19 cellular contexts compared by ENCODE assay signal in the genomic region with DNA sequence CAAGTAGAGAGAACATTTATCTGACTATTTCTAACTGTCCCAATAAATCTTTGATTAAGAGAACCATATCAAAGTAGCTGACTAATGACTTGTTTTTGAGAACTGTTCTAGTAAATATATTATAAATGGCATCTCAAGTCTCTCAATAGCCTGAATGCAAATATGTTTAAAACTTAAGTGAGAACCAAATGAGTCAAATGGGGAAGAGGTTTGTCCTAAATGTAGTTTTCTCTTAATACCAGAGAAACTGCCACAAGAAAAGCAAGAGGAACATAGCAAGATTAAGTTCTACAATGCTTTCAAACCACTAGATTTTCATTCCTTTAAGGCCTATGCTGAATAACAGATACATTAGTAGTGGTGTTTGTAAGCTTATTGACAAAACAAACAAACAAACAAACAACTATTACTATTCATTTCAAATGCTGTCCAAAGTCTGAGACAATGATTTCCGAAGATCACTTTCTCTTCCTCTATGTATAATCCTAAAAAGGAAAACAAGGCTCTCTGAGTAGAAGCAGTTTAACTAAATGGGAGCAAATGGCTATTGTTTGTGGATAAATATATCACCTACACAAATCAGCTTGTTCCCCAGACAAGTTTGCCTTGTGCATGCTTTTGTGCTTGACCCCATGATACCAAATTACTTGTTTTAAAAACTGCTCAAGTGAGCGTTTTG.
DNase-seq lines count a peak whose midpoint lies in the region; ATAC-seq and TF ChIP-seq lines count a peak whose summit lies in the region.
"Had no signal": no experiment of that assay in that cellular context is flagged by ENCODE, and none has a peak within 500 bp of the region (broad histone marks: within the 10 kb centered on the region; RNA-seq: fewer than 3 reads in every experiment).

No MANE protein-coding gene starts in this region.

- no peaks in the 10 kb centered on the region for H3K9me3 ChIP-seq in OCI-LY3 (ENCODE audit: insufficient read depth, low read length)
- H3K9me3 ChIP-seq: adrenal gland had no signal

- H4K20me1 ChIP-seq in OCI-LY3 (ENCODE audit: insufficient read depth, low read length): no peaks in the 10 kb centered on the region

- no peaks in the 10 kb centered on the region for H3K27me3 ChIP-seq in OCI-LY3 (ENCODE audit: low read depth, low read length)
- H3K27me3 ChIP-seq: adrenal gland had no signal

- no peak overlapping the region for H3K27ac ChIP-seq in OCI-LY3 (ENCODE audit: low read length)
- H3K27ac ChIP-seq: adrenal gland, HL-60, PC-9 had no signal

- peak; percentile 48 for ATAC-seq in GM18519 (IDR thresholded peaks at IDR 0.05; ENCODE audit: low FRiP score, unreplicated experiment)
- peak; percentile 75 for ATAC-seq in GM21529 (IDR thresholded peaks at IDR 0.05; ENCODE audit: unreplicated experiment)
- ATAC-seq in HG02973 (IDR thresholded peaks at IDR 0.05; ENCODE audit: unreplicated experiment): peak; percentile 73
- ATAC-seq: right cardiac atrium had no signal

- no peak overlapping the region for H2AFZ ChIP-seq in OCI-LY3 (ENCODE audit: low read depth, low read length)
- H2AFZ ChIP-seq: PC-9 had no signal

- H3K9ac ChIP-seq in OCI-LY3 (ENCODE audit: low read length): no peak overlapping the region

- no peaks in the 10 kb centered on the region for H3K36me3 ChIP-seq in OCI-LY3 (replicated peaks; ENCODE audit: low read depth, low read length)
- H3K36me3 ChIP-seq: adrenal gland had no signal

- TF ChIP-seq CTCF in OCI-LY3 (IDR thresholded peaks at IDR 0.05; ENCODE audit: low read depth, low read length): no peak

- no peak overlapping the region for H3K4me3 ChIP-seq in OCI-LY3 (ENCODE audit: low read length)
- H3K4me3 ChIP-seq: adrenal gland, PC-9 had no signal

- in situ Hi-C loops in KBM-7 (cut with MboI; ENCODE audit: low pct_unique_long_range_greater_than_20kb, low sequenced_read_pairs): no loop called here

- peak overlapping the region; percentile 45 for H3K4me2 ChIP-seq in OCI-LY3 (ENCODE audit: low read length)
- H3K4me2 ChIP-seq: PC-9 had no signal

- H3K4me1 ChIP-seq in OCI-LY3 (ENCODE audit: low read length): peaks cover 13% of the 10 kb centered on the region
- H3K4me1 ChIP-seq: adrenal gland had no signal

- DNase-seq in NCI-H1694 treated with DMSO at 0.1 percent for 48 hours (lab: John Stamatoyannopoulos, UW) (no peak), D341Med (ENCODE audit: low spot score) (no peak), KBM-7 (no peak)
- DNase-seq: activated CD4-positive, alpha-beta T cell treated with anti-CD3 and anti-CD28 coated beads for 48 hours; activated effector memory CD4-positive, alpha-beta T cell treated with anti-CD3 and anti-CD28 coated beads, Interleukin-2, amount 50 U/mL, for 16 hours; adrenal gland; foreskin fibroblast; GF-D8; IMR-90; NCI-H1436 treated with DMSO at 0.1 percent for 48 hours; NCI-H748 treated with DMSO at 0.1 percent for 48 hours; PC-9; right cardiac atrium; T-helper 1 cell had no signal

- no peaks in the 10 kb centered on the region for H3K79me2 ChIP-seq in OCI-LY3 (ENCODE audit: low read length)
